In the genomic region with DNA sequence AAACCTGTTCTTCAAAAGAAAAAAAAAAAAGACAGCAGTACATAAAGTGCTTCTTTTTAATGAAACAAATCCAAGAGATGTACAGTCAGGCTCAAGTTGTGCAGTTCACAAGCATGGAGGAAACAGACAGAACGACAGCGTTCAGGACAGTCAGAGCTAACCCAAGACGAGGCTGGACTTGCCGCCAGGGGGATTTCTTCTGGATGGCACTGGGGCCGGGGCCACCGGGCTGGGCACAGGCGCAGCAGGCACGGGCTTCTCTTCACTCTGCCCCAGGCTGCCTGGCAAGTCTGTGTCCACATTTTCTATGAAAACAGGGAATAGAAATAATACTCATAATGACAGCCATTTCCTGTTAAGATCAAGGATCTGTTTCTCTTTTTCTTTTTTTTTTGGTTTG, we compare ENCODE assay signal across 20 cellular contexts. TPM values are rescaled to one million over a fixed set of nuclear protein-coding genes. Genes with fewer than 3 reads are reported as not detected.
DNase-seq lines count a peak whose midpoint lies in the region; ATAC-seq and TF ChIP-seq lines count a peak whose summit lies in the region.
"Had no signal": no experiment of that assay in that cellular context is flagged by ENCODE, and none has a peak within 500 bp of the region (broad histone marks: within the 10 kb centered on the region; RNA-seq: fewer than 3 reads in every experiment).

No MANE protein-coding gene starts in this region.

- no peak for ATAC-seq in activated CD8-positive, alpha-beta T cell treated with anti-CD3 and anti-CD28 coated beads for 36 hours
- peak; percentile 27 for ATAC-seq in esophagus mucosa
- ATAC-seq in stimulated activated effector memory CD8-positive, alpha-beta T cell treated with anti-CD3 and anti-CD28 coated beads, Interleukin-12 subunit alpha, Interleukin-12 subunit beta, amount 100 ng/mL, for 72 hours: no peak
- no peak for ATAC-seq in HG02970 (IDR thresholded peaks at IDR 0.05; ENCODE audit: low FRiP score, unreplicated experiment)

- peaks cover 1% of the 10 kb centered on the region for H3K36me3 Mint-ChIP-seq in activated naive CD4-positive, alpha-beta T cell treated with anti-CD3 and anti-CD28 coated beads, Interleukin-2, amount 50 U/mL, for 24 hours
- H3K36me3 Mint-ChIP-seq in activated naive CD4-positive, alpha-beta T cell treated with anti-CD3 and anti-CD28 coated beads for 36 hours (ENCODE audit: low read depth): peaks cover 5% of the 10 kb centered on the region
- peaks cover 17% of the 10 kb centered on the region for H3K36me3 Mint-ChIP-seq in activated CD8-positive, alpha-beta T cell treated with anti-CD3 and anti-CD28 coated beads for 36 hours (ENCODE audit: low read depth)
- H3K36me3 Mint-ChIP-seq in stimulated activated effector memory CD8-positive, alpha-beta T cell treated with anti-CD3 and anti-CD28 coated beads, Interleukin-12 subunit alpha, Interleukin-12 subunit beta, amount 100 ng/mL, for 72 hours: peaks cover 46% of the 10 kb centered on the region

- H3K4me1 Mint-ChIP-seq in activated naive CD4-positive, alpha-beta T cell treated with anti-CD3 and anti-CD28 coated beads, Interleukin-2, amount 50 U/mL, for 24 hours: peaks cover 6% of the 10 kb centered on the region
- H3K4me1 Mint-ChIP-seq in activated naive CD4-positive, alpha-beta T cell treated with anti-CD3 and anti-CD28 coated beads for 36 hours (ENCODE audit: low read depth): peaks cover 12% of the 10 kb centered on the region
- H3K4me1 Mint-ChIP-seq in activated CD8-positive, alpha-beta T cell treated with anti-CD3 and anti-CD28 coated beads for 36 hours (ENCODE audit: low read depth): peaks cover 9% of the 10 kb centered on the region
- peaks cover 1% of the 10 kb centered on the region for H3K4me1 Mint-ChIP-seq in stimulated activated effector memory CD8-positive, alpha-beta T cell treated with anti-CD3 and anti-CD28 coated beads, Interleukin-12 subunit alpha, Interleukin-12 subunit beta, amount 100 ng/mL, for 72 hours

- H3K27me3 Mint-ChIP-seq in activated naive CD4-positive, alpha-beta T cell treated with anti-CD3 and anti-CD28 coated beads, Interleukin-2, amount 50 U/mL, for 24 hours: no peaks in the 10 kb centered on the region
- H3K27me3 Mint-ChIP-seq in activated naive CD4-positive, alpha-beta T cell treated with anti-CD3 and anti-CD28 coated beads for 36 hours (ENCODE audit: low read depth): no peaks in the 10 kb centered on the region
- H3K27me3 Mint-ChIP-seq in activated CD8-positive, alpha-beta T cell treated with anti-CD3 and anti-CD28 coated beads for 36 hours: no peaks in the 10 kb centered on the region
- H3K27me3 Mint-ChIP-seq: activated CD4-positive, alpha-beta T cell treated with anti-CD3 and anti-CD28 coated beads, Interleukin-2, amount 10 ng/mL, durations not matched to agents 7 days and 5 days; IgD-negative memory B cell had no signal

- intact Hi-C loops in activated naive CD4-positive, alpha-beta T cell treated with anti-CD3 and anti-CD28 coated beads for 36 hours (cut with micrococcal nuclease): no loop called here
- intact Hi-C loops in activated CD8-positive, alpha-beta T cell treated with anti-CD3 and anti-CD28 coated beads for 36 hours (cut with micrococcal nuclease): no loop called here

- no peak for TF ChIP-seq CTCF in activated CD8-positive, alpha-beta T cell treated with anti-CD3 and anti-CD28 coated beads for 36 hours (IDR thresholded peaks at IDR 0.05)

- no peaks in the 10 kb centered on the region for H3K9me3 Mint-ChIP-seq in activated naive CD4-positive, alpha-beta T cell treated with anti-CD3 and anti-CD28 coated beads, Interleukin-2, amount 50 U/mL, for 24 hours
- no peaks in the 10 kb centered on the region for H3K9me3 Mint-ChIP-seq in activated naive CD4-positive, alpha-beta T cell treated with anti-CD3 and anti-CD28 coated beads for 36 hours
- no peaks in the 10 kb centered on the region for H3K9me3 Mint-ChIP-seq in activated CD8-positive, alpha-beta T cell treated with anti-CD3 and anti-CD28 coated beads for 36 hours
- no peaks in the 10 kb centered on the region for H3K9me3 Mint-ChIP-seq in stimulated activated effector memory CD8-positive, alpha-beta T cell treated with anti-CD3 and anti-CD28 coated beads, Interleukin-12 subunit alpha, Interleukin-12 subunit beta, amount 100 ng/mL, for 72 hours
- H3K9me3 Mint-ChIP-seq: activated CD4-positive, alpha-beta T cell treated with anti-CD3 and anti-CD28 coated beads, Interleukin-2, amount 10 ng/mL, durations not matched to agents 7 days and 5 days; IgD-negative memory B cell had no signal

- H3K4me3 Mint-ChIP-seq in activated naive CD4-positive, alpha-beta T cell treated with anti-CD3 and anti-CD28 coated beads, Interleukin-2, amount 50 U/mL, for 24 hours: no peak overlapping the region
- no peak overlapping the region for H3K4me3 Mint-ChIP-seq in activated naive CD4-positive, alpha-beta T cell treated with anti-CD3 and anti-CD28 coated beads for 36 hours
- no peak overlapping the region for H3K4me3 Mint-ChIP-seq in activated CD8-positive, alpha-beta T cell treated with anti-CD3 and anti-CD28 coated beads for 36 hours
- no peak overlapping the region for H3K4me3 Mint-ChIP-seq in stimulated activated effector memory CD8-positive, alpha-beta T cell treated with anti-CD3 and anti-CD28 coated beads, Interleukin-12 subunit alpha, Interleukin-12 subunit beta, amount 100 ng/mL, for 72 hours
- H3K4me3 Mint-ChIP-seq: activated CD4-positive, alpha-beta T cell treated with anti-CD3 and anti-CD28 coated beads, Interleukin-2, amount 10 ng/mL, durations not matched to agents 7 days and 5 days had no signal

- CTCF ChIA-PET in activated naive CD4-positive, alpha-beta T cell treated with anti-CD3 and anti-CD28 coated beads for 36 hours (lab: Charles Lee): no interaction called here
- CTCF ChIA-PET in activated CD8-positive, alpha-beta T cell treated with anti-CD3 and anti-CD28 coated beads for 36 hours (lab: Charles Lee): interaction anchor here (0.9 to 9.2 kb wide), 3 partner anchors 18 to 66 kb away, joined by 3 to 147 read pairs (median 4); no protein-coding TSS in a partner anchor

- DNase-seq in activated naive CD4-positive, alpha-beta T cell treated with anti-CD3 and anti-CD28 coated beads for 36 hours: no peak
- no peak for DNase-seq in activated CD8-positive, alpha-beta T cell treated with anti-CD3 and anti-CD28 coated beads for 36 hours
- DNase-seq in stimulated activated effector memory CD8-positive, alpha-beta T cell treated with anti-CD3 and anti-CD28 coated beads, Interleukin-12 subunit alpha, Interleukin-12 subunit beta, amount 100 ng/mL, for 72 hours (ENCODE audit: low spot score in 2 of 2): no peak
- no peak for DNase-seq in AML-193 (lab: John Stamatoyannopoulos, UW)
- DNase-seq in stimulated activated CD4-positive, alpha-beta T cell treated with anti-CD3 and anti-CD28 coated beads, Interleukin-15, amount 100 ng/mL, for 24 hours: no peak
- DNase-seq: activated CD4-positive, alpha-beta T cell treated with anti-CD3 and anti-CD28 coated beads, Interleukin-2, amount 10 ng/mL, durations not matched to agents 7 days and 5 days; caudate nucleus; effector memory CD4-positive, alpha-beta T cell; GM23248; hypothalamus; kidney glomerular epithelial cell; mesendoderm; NCI-H1694; NCI-H345; Peyer's patch; SK-N-SH had no signal

- POLR2A ChIA-PET in activated CD8-positive, alpha-beta T cell treated with anti-CD3 and anti-CD28 coated beads for 36 hours (lab: Charles Lee): interaction anchor here (1.7 kb wide), 2 partner anchors 10 to 12 kb away, joined by 4 to 6 read pairs; no protein-coding TSS in a partner anchor

- peak overlapping the region; percentile 55 for H3K27ac Mint-ChIP-seq in activated naive CD4-positive, alpha-beta T cell treated with anti-CD3 and anti-CD28 coated beads, Interleukin-2, amount 50 U/mL, for 24 hours
- H3K27ac Mint-ChIP-seq in activated naive CD4-positive, alpha-beta T cell treated with anti-CD3 and anti-CD28 coated beads for 36 hours: no peak overlapping the region
- H3K27ac Mint-ChIP-seq in activated CD8-positive, alpha-beta T cell treated with anti-CD3 and anti-CD28 coated beads for 36 hours: peak overlapping the region; percentile 35
- H3K27ac Mint-ChIP-seq in stimulated activated effector memory CD8-positive, alpha-beta T cell treated with anti-CD3 and anti-CD28 coated beads, Interleukin-12 subunit alpha, Interleukin-12 subunit beta, amount 100 ng/mL, for 72 hours: peak overlapping the region; percentile 61
- H3K27ac Mint-ChIP-seq: activated CD4-positive, alpha-beta T cell treated with anti-CD3 and anti-CD28 coated beads, Interleukin-2, amount 10 ng/mL, durations not matched to agents 7 days and 5 days had no signal

RNA-seq across cellular contexts. Expression of gene NT5C, which starts 4.4 kb away (rescaled TPM):
- 10 to 100 TPM; 49.7 to 55.2 TPM for total RNA-seq in activated naive CD4-positive, alpha-beta T cell treated with anti-CD3 and anti-CD28 coated beads for 36 hours
- total RNA-seq in activated CD8-positive, alpha-beta T cell treated with anti-CD3 and anti-CD28 coated beads for 36 hours: 10 to 100 TPM; 66.1 to 68.1 TPM
- total RNA-seq in esophagus mucosa: 66.6 TPM

RNA-seq across cellular contexts. Expression of gene JPT1, which starts 18.4 kb away (rescaled TPM):
- 100 to 1,000 TPM; 242 to 258 TPM for total RNA-seq in activated naive CD4-positive, alpha-beta T cell treated with anti-CD3 and anti-CD28 coated beads for 36 hours
- 100 to 1,000 TPM; 203 to 208 TPM for total RNA-seq in activated CD8-positive, alpha-beta T cell treated with anti-CD3 and anti-CD28 coated beads for 36 hours
- total RNA-seq in esophagus mucosa: 328 TPM

RNA-seq across cellular contexts. Expression of gene ARMC7, which starts 26.2 kb away (rescaled TPM):
- 1 to 10 TPM; 3.8 to 4.9 TPM for total RNA-seq in activated naive CD4-positive, alpha-beta T cell treated with anti-CD3 and anti-CD28 coated beads for 36 hours
- 1 to 10 TPM; 5.4 TPM for total RNA-seq in activated CD8-positive, alpha-beta T cell treated with anti-CD3 and anti-CD28 coated beads for 36 hours
- total RNA-seq in esophagus mucosa: 6.3 TPM

RNA-seq across cellular contexts. Expression of gene SUMO2, which starts 46.8 kb away (rescaled TPM):
- 100 to 1,000 TPM; 633 to 688 TPM for total RNA-seq in activated naive CD4-positive, alpha-beta T cell treated with anti-CD3 and anti-CD28 coated beads for 36 hours
- total RNA-seq in activated CD8-positive, alpha-beta T cell treated with anti-CD3 and anti-CD28 coated beads for 36 hours: 100 to 1,000 TPM; 506 to 525 TPM
- total RNA-seq in esophagus mucosa: 317 TPM

RNA-seq across cellular contexts. Expression of gene SLC16A5, which starts 48.2 kb away (rescaled TPM):
- total RNA-seq in activated naive CD4-positive, alpha-beta T cell treated with anti-CD3 and anti-CD28 coated beads for 36 hours: 1 to 10 TPM; 2.5 to 3.1 TPM
- 1 to 10 TPM; 2.0 to 2.8 TPM for total RNA-seq in activated CD8-positive, alpha-beta T cell treated with anti-CD3 and anti-CD28 coated beads for 36 hours
- total RNA-seq in esophagus mucosa: 13.9 TPM
